2 cellular contexts compared by ENCODE assay signal in the genomic region with DNA sequence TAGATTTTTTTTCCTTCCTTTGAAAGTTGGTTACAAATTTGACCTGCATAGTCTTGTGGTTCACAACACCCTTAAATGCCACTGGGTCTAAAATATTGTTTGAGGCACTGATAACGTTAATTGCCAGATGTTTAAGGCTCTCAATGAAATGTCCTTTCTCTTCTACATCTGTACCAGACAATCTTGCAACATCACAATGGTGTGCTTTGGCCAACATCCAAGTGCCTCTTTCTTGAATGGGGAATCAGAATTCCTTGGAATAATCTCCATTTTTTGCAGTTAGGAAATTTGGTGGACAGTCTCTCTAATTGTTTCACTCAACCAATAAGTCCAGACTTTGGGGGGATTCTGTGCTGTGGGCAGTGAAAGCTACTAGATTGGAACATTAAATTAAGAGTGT.
TF ChIP-seq lines count a peak whose summit lies in the region.

No MANE protein-coding gene starts in this region.

TF ChIP-seq in GM12878, 131 proteins besides CTCF, POLR2A, EP300 and RAD21:
- TF ChIP-seq SPI1 (IDR thresholded peaks at IDR 0.05; ENCODE audit: borderline replicate concordance, insufficient read depth, low read depth, low read length): no peak
- no peak for TF ChIP-seq PAX5 (IDR thresholded peaks at IDR 0.05; ENCODE audit: borderline replicate concordance, low read depth, low read length)
- TF ChIP-seq, protein P1, sequence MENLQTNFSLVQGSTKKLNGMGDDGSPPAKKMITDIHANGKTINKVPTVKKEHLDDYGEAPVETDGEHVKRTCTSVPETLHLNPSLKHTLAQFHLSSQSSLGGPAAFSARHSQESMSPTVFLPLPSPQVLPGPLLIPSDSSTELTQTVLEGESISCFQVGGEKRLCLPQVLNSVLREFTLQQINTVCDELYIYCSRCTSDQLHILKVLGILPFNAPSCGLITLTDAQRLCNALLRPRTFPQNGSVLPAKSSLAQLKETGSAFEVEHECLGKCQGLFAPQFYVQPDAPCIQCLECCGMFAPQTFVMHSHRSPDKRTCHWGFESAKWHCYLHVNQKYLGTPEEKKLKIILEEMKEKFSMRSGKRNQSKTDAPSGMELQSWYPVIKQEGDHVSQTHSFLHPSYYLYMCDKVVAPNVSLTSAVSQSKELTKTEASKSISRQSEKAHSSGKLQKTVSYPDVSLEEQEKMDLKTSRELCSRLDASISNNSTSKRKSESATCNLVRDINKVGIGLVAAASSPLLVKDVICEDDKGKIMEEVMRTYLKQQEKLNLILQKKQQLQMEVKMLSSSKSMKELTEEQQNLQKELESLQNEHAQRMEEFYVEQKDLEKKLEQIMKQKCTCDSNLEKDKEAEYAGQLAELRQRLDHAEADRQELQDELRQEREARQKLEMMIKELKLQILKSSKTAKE (IDR thresholded peaks at IDR 0.05; ENCODE audit: low read depth, poor library complexity, severe bottlenecking): no peak
- TF ChIP-seq NRF1 (conservative IDR thresholded peaks at IDR 0.05; ENCODE audit: low read depth, low read length): no peak
- TF ChIP-seq, protein P2, sequence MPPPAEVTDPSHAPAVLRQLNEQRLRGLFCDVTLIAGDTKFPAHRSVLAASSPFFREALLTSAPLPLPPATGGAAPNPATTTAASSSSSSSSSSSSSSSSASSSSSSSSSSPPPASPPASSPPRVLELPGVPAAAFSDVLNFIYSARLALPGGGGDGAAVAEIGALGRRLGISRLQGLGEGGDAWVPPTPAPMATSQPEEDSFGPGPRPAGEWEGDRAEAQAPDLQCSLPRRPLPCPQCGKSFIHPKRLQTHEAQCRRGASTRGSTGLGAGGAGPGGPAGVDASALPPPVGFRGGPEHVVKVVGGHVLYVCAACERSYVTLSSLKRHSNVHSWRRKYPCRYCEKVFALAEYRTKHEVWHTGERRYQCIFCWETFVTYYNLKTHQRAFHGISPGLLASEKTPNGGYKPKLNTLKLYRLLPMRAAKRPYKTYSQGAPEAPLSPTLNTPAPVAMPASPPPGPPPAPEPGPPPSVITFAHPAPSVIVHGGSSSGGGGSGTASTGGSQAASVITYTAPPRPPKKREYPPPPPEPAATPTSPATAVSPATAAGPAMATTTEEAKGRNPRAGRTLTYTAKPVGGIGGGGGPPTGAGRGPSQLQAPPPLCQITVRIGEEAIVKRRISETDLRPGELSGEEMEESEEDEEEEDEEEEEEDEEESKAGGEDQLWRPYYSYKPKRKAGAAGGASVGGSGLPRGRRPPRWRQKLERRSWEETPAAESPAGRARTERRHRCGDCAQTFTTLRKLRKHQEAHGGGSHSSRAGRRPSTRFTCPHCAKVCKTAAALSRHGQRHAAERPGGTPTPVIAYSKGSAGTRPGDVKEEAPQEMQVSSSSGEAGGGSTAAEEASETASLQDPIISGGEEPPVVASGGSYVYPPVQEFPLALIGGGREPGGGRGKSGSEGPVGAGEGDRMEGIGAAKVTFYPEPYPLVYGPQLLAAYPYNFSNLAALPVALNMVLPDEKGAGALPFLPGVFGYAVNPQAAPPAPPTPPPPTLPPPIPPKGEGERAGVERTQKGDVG (CRISPR knock-in tag; IDR thresholded peaks at IDR 0.05): no peak
- TF ChIP-seq, protein P3, sequence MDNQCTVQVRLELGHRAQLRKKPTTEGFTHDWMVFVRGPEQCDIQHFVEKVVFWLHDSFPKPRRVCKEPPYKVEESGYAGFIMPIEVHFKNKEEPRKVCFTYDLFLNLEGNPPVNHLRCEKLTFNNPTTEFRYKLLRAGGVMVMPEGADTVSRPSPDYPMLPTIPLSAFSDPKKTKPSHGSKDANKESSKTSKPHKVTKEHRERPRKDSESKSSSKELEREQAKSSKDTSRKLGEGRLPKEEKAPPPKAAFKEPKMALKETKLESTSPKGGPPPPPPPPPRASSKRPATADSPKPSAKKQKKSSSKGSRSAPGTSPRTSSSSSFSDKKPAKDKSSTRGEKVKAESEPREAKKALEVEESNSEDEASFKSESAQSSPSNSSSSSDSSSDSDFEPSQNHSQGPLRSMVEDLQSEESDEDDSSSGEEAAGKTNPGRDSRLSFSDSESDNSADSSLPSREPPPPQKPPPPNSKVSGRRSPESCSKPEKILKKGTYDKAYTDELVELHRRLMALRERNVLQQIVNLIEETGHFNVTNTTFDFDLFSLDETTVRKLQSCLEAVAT (IDR thresholded peaks at IDR 0.05): no peak
- TF ChIP-seq STAT3 (IDR thresholded peaks at IDR 0.05; ENCODE audit: low read depth, low read length): no peak
- TF ChIP-seq JUNB (IDR thresholded peaks at IDR 0.05): no peak
- no peak for TF ChIP-seq SRF (IDR thresholded peaks at IDR 0.05; ENCODE audit: low read depth in 2 of 2, low read length in 2 of 2)
- TF ChIP-seq, protein P4, sequence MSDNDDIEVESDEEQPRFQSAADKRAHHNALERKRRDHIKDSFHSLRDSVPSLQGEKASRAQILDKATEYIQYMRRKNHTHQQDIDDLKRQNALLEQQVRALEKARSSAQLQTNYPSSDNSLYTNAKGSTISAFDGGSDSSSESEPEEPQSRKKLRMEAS (IDR thresholded peaks at IDR 0.05; ENCODE audit: low read depth, low read length): no peak
- no peak for TF ChIP-seq HDGF (IDR thresholded peaks at IDR 0.05)

TF ChIP-seq in H1, 55 proteins besides CTCF, POLR2A, EP300 and RAD21:
- TF ChIP-seq SAP30 (IDR thresholded peaks at IDR 0.05; ENCODE audit: insufficient read depth, insufficient replicate concordance, low read length) (no peak), TEAD4 (IDR thresholded peaks at IDR 0.05; ENCODE audit: low read depth, low read length) (no peak), RNF2 (IDR thresholded peaks at IDR 0.05; ENCODE audit: borderline replicate concordance, low read depth, low read length, missing control alignments, poor library complexity, severe bottlenecking) (no peak), SUZ12 (IDR thresholded peaks at IDR 0.05; ENCODE audit: low read length) (no peak), MAFK (IDR thresholded peaks at IDR 0.05; ENCODE audit: low read depth, low read length) (no peak), HDAC6 (IDR thresholded peaks at IDR 0.05; ENCODE audit: low read depth, low read length) (no peak), CTBP2 (IDR thresholded peaks at IDR 0.05; ENCODE audit: borderline replicate concordance, insufficient read depth, insufficient read length, low read length) (no peak), GTF2F1 (IDR thresholded peaks at IDR 0.05; ENCODE audit: borderline replicate concordance, low read depth, low read length) (no peak), NRF1 (IDR thresholded peaks at IDR 0.05; ENCODE audit: low read depth, low read length) (no peak)
TF ChIP-seq in H1: peak in this region for 0.
